11 cellular contexts compared by ENCODE assay signal in genomic region chr9:34256104-34256503, GRCh38.
DNase-seq lines count a peak whose midpoint lies in the region; ATAC-seq and TF ChIP-seq lines count a peak whose summit lies in the region.
"Had no signal": no experiment of that assay in that cellular context is flagged by ENCODE, and none has a peak within 500 bp of the region (broad histone marks: within the 10 kb centered on the region; RNA-seq: fewer than 3 reads in every experiment).

No MANE protein-coding gene starts in this region.

- POLR2A ChIA-PET in MCF 10A (lab: Yijun Ruan, JAX): interaction anchor here (1.1 to 6.1 kb wide), 7 partner anchors 9 to 184 kb away, joined by 3 to 86 read pairs (median 11); partner anchors contain the start of genes DCAF12 and UBAP1

- no peak overlapping the region for H3K9ac ChIP-seq in mammary epithelial cell (ENCODE audit: insufficient read depth, low read length)

- H3K27me3 ChIP-seq in mammary epithelial cell (ENCODE audit: insufficient read depth, low read length) (no peaks in the 10 kb centered on the region), RWPE2 (ENCODE audit: insufficient read depth, poor library complexity, severe bottlenecking) (no peaks in the 10 kb centered on the region), thymus (ENCODE audit: control insufficient read depth, insufficient read depth) (no peaks in the 10 kb centered on the region)
- H3K27me3 ChIP-seq: esophagus squamous epithelium, sigmoid colon had no signal

- H3K4me1 Mint-ChIP-seq in MCF 10A (ENCODE audit: insufficient read depth, unreplicated experiment) (peaks cover 27% of the 10 kb centered on the region), endothelial cell (ENCODE audit: unreplicated experiment) (no peaks in the 10 kb centered on the region)

- CTCF ChIA-PET in MCF 10A (lab: Yijun Ruan, JAX): interaction anchor here (0.6 to 5.2 kb wide), 13 partner anchors 8 to 183 kb away, joined by 3 to 39 read pairs (median 6); partner anchors contain the start of gene MYORG
- CTCF ChIA-PET in mammary epithelial cell (lab: Charles Lee; ENCODE audit: low non-redundant PET): no interaction called here

- H4K20me1 ChIP-seq in mammary epithelial cell (ENCODE audit: insufficient read depth, low read length): no peaks in the 10 kb centered on the region

- H3K27ac Mint-ChIP-seq in MCF 10A (ENCODE audit: low read depth, unreplicated experiment) (peak overlapping the region; percentile 94), endothelial cell (ENCODE audit: unreplicated experiment) (no peak overlapping the region)

- intact Hi-C loops in MCF 10A (cut with micrococcal nuclease): loop anchor here (10.0 kb wide), 1 partner anchor 349 kb away; no protein-coding TSS in a partner anchor
- intact Hi-C loops in mammary epithelial cell (cut with micrococcal nuclease): loop anchor here (1.0 to 10.0 kb wide), 2 partner anchors 123 to 289 kb away; no protein-coding TSS in a partner anchor

- peaks cover 48% of the 10 kb centered on the region for H3K4me1 ChIP-seq in mammary epithelial cell (ENCODE audit: insufficient read depth, low read length)
- H3K4me1 ChIP-seq in RWPE2 (ENCODE audit: insufficient read depth, poor library complexity, severe bottlenecking): peaks cover 32% of the 10 kb centered on the region
- peaks cover 26% of the 10 kb centered on the region for H3K4me1 ChIP-seq in thymus (ENCODE audit: control insufficient read depth, insufficient read depth, low read length)

- H3K36me3 Mint-ChIP-seq in MCF 10A (ENCODE audit: insufficient read depth, unreplicated experiment) (peaks cover 42% of the 10 kb centered on the region), endothelial cell (ENCODE audit: low read depth, unreplicated experiment) (peaks cover 18% of the 10 kb centered on the region)

- no peak overlapping the region for H3K4me3 Mint-ChIP-seq in MCF 10A (ENCODE audit: unreplicated experiment)
- H3K4me3 Mint-ChIP-seq in endothelial cell (ENCODE audit: unreplicated experiment): no peak overlapping the region
- H3K4me3 Mint-ChIP-seq: activated T-helper 1 cell treated with anti-CD3 and anti-CD28 coated beads, Interleukin-12 subunit alpha, Interleukin-12 subunit beta, Interleukin-2, Interleukin-4 antibody, amounts not matched to agents 30 ng/mL and 10 ng/mL and 1 ng/mL, durations not matched to agents 14 hours and 24 hours and 36 hours had no signal

- H3K79me2 ChIP-seq in mammary epithelial cell (ENCODE audit: insufficient read depth, low read length): peaks cover 10% of the 10 kb centered on the region

- in situ Hi-C loops in mammary epithelial cell (cut with MboI; ENCODE audit: low sequenced_read_pairs in 2 of 2): loop anchor here in 1 of 2 donors (10.0 kb wide), 1 partner anchor 119 kb away; the partner anchor contains the start of gene MYORG

- dilution Hi-C loops in mammary epithelial cell (cut with HindIII; ENCODE audit: low sequenced_read_pairs): no loop called here

- 97% methylated on average over 5 of the region's 6 CpGs for WGBS in mammary epithelial cell (ENCODE audit: low coverage, missing lambda C conversion rate)
- WGBS in thymus: 91% methylated on average over 6 of the region's 6 CpGs

- no peak overlapping the region for H3K4me2 ChIP-seq in mammary epithelial cell (ENCODE audit: insufficient read depth, low read depth, low read length)

- H3K27ac ChIP-seq in mammary epithelial cell (ENCODE audit: insufficient read depth, low read depth, low read length): no peak overlapping the region
- peak overlapping the region; percentile 98 for H3K27ac ChIP-seq in RWPE2 (ENCODE audit: poor library complexity, severe bottlenecking)
- H3K27ac ChIP-seq in thymus (ENCODE audit: low read depth): peak overlapping the region; percentile 91

- H3K9me3 ChIP-seq in mammary epithelial cell (replicated peaks; ENCODE audit: insufficient read depth, low read length) (no peaks in the 10 kb centered on the region), RWPE2 (ENCODE audit: severe bottlenecking) (no peaks in the 10 kb centered on the region), thymus (ENCODE audit: control insufficient read depth) (no peaks in the 10 kb centered on the region)
- H3K9me3 ChIP-seq: esophagus squamous epithelium, sigmoid colon had no signal

- H3K36me3 ChIP-seq in mammary epithelial cell (ENCODE audit: insufficient read depth, low read length) (peaks cover 7% of the 10 kb centered on the region), RWPE2 (ENCODE audit: low read depth) (peaks cover 58% of the 10 kb centered on the region), thymus (ENCODE audit: control insufficient read depth, insufficient read depth) (peaks cover 43% of the 10 kb centered on the region)

- no peak for ATAC-seq in RWPE2 (ENCODE audit: low read depth)

- DNase-seq in MCF 10A (ENCODE audit: unreplicated experiment) (no peak), mammary epithelial cell (no peak), RWPE2 (ENCODE audit: low spot score) (no peak), foreskin fibroblast (peak in 1 of 2 donors; percentile 41), endothelial cell (ENCODE audit: low spot score) (no peak), medulla oblongata (ENCODE audit: extremely low spot score) (no peak), EL (no peak)
- DNase-seq: esophagus squamous epithelium, sigmoid colon had no signal

- TF ChIP-seq CTCF in MCF 10A (IDR thresholded peaks at IDR 0.05; ENCODE audit: unreplicated experiment) (no peak), mammary epithelial cell (conservative IDR thresholded peaks at IDR 0.05 in 1 of 2, IDR thresholded peaks at IDR 0.05 in 1 of 2; ENCODE audit: extremely low read depth in 1 of 2, insufficient read depth in 1 of 2, low read depth in 1 of 2, low read length in 2 of 2) (peak in 1 of 2 donors; percentile 49), RWPE2 (IDR thresholded peaks at IDR 0.05; ENCODE audit: poor library complexity, severe bottlenecking) (no peak), foreskin fibroblast (IDR thresholded peaks at IDR 0.05; ENCODE audit: low read depth, low read length) (peak; percentile 31), endothelial cell (IDR thresholded peaks at IDR 0.05; ENCODE audit: unreplicated experiment) (no peak)

- H2AFZ ChIP-seq in mammary epithelial cell (ENCODE audit: low read depth, low read length): no peak overlapping the region

- H3K27me3 Mint-ChIP-seq in MCF 10A (ENCODE audit: insufficient read depth, unreplicated experiment) (no peaks in the 10 kb centered on the region), endothelial cell (ENCODE audit: unreplicated experiment) (peaks cover 4% of the 10 kb centered on the region)

- H3K4me3 ChIP-seq in mammary epithelial cell (replicated peaks in 1 of 3; ENCODE audit: insufficient read depth in 1 of 3, low read depth in 2 of 3, low read length in 3 of 3): no peak overlapping the region
- no peak overlapping the region for H3K4me3 ChIP-seq in RWPE2 (ENCODE audit: severe bottlenecking)
- no peak overlapping the region for H3K4me3 ChIP-seq in foreskin fibroblast (ENCODE audit: low read depth in 1 of 2, low read length in 2 of 2)
- no peak overlapping the region for H3K4me3 ChIP-seq in thymus (ENCODE audit: low read length)
- H3K4me3 ChIP-seq: esophagus squamous epithelium, sigmoid colon had no signal

- BruUV-seq in MCF 10A (replicated peaks; lab: Mats Ljungman, UMichigan) (no TSS peak), mammary epithelial cell (replicated peaks; lab: Mats Ljungman, UMichigan) (no TSS peak)

- H3K9me3 Mint-ChIP-seq in MCF 10A (ENCODE audit: unreplicated experiment) (no peaks in the 10 kb centered on the region), endothelial cell (ENCODE audit: unreplicated experiment) (no peaks in the 10 kb centered on the region)
- H3K9me3 Mint-ChIP-seq: activated T-helper 1 cell treated with anti-CD3 and anti-CD28 coated beads, Interleukin-12 subunit alpha, Interleukin-12 subunit beta, Interleukin-2, Interleukin-4 antibody, amounts not matched to agents 30 ng/mL and 10 ng/mL and 1 ng/mL, durations not matched to agents 14 hours and 24 hours and 36 hours had no signal
